8 cellular contexts compared by ENCODE assay signal in genomic region chr13:40668335-40668734, GRCh38. TPM values are rescaled to one million over a fixed set of nuclear protein-coding genes. Genes with fewer than 3 reads are reported as not detected.
DNase-seq lines count a peak whose midpoint lies in the region; ATAC-seq and TF ChIP-seq lines count a peak whose summit lies in the region.

No MANE protein-coding gene starts in this region.

- H3K9me3 ChIP-seq in A673 (ENCODE audit: low read depth, low read length, poor library complexity, severe bottlenecking), result no peaks in the 10 kb centered on the region
- H3K9me3 ChIP-seq in HCT116 (ENCODE audit: control insufficient read depth in 1 of 2, insufficient read depth in 1 of 2, low read depth in 1 of 2, low read length in 2 of 2), result no peaks in the 10 kb centered on the region
- H3K9me3 ChIP-seq in spleen, result no peaks in the 10 kb centered on the region

- no peaks in the 10 kb centered on the region for H4K20me1 ChIP-seq in HCT116 (ENCODE audit: insufficient read depth)

- H3K27me3 ChIP-seq in A673 (replicated peaks; ENCODE audit: insufficient read depth, low read depth, low read length, poor library complexity) (no peaks in the 10 kb centered on the region), HCT116 (ENCODE audit: insufficient read depth, low read length) (no peaks in the 10 kb centered on the region), spleen (replicated peaks in 1 of 7) (no peaks in the 10 kb centered on the region)

- ATAC-seq in HCT116 (no peak), Right ventricle myocardium superior (ENCODE audit: poor library complexity) (peak; percentile 0), GM21423 (IDR thresholded peaks at IDR 0.05; ENCODE audit: unreplicated experiment) (no peak), GM21786 (IDR thresholded peaks at IDR 0.05; ENCODE audit: unreplicated experiment) (no peak)
- ATAC-seq in activated CD8-positive, alpha-beta T cell treated with anti-CD3 and anti-CD28 coated beads, Interleukin-2, amount 10 ng/mL, durations not matched to agents 7 days and 5 days, result no peak

- TF ChIP-seq RAD21 in HCT116 (IDR thresholded peaks at IDR 0.05; ENCODE audit: low read depth), result peak; percentile 31

- no peaks in the 10 kb centered on the region for H3K9me3 Mint-ChIP-seq in activated CD8-positive, alpha-beta T cell treated with anti-CD3 and anti-CD28 coated beads, Interleukin-2, amount 10 ng/mL, durations not matched to agents 7 days and 5 days (ENCODE audit: insufficient read depth)

- RAD21 ChIA-PET in HCT116 (lab: Charles Lee; ENCODE audit: low non-redundant PET in 1 of 2, low total read pairs in 2 of 2, uncharacterized antibody in 2 of 2, unreplicated experiment in 2 of 2), result no interaction called here

- TF ChIP-seq CTCF in A673 (conservative IDR thresholded peaks at IDR 0.05; ENCODE audit: low read depth, low read length) (peak; percentile 72), HCT116 (IDR thresholded peaks at IDR 0.05 in 2 of 3, conservative IDR thresholded peaks at IDR 0.05 in 1 of 3; ENCODE audit: borderline replicate concordance in 1 of 3, insufficient read depth in 1 of 3, low read depth in 2 of 3, low read length in 2 of 3) (peak in 2 of 3 experiments; percentile 45 to 62; a peak in 4 of 6 replicates), spleen (IDR thresholded peaks at IDR 0.05 in 8 of 11, conservative IDR thresholded peaks at IDR 0.05 in 3 of 11) (peak in 9 of 11 experiments; percentile 9 to 62 (median 55))

- H3K27ac Mint-ChIP-seq in activated CD8-positive, alpha-beta T cell treated with anti-CD3 and anti-CD28 coated beads, Interleukin-2, amount 10 ng/mL, durations not matched to agents 7 days and 5 days, result no peak overlapping the region

- intact Hi-C loops in A673 (cut with micrococcal nuclease; ENCODE audit: unreplicated experiment) (loop anchor here (1.0 to 5.0 kb wide), 2 partner anchors 109 to 606 kb away; no protein-coding TSS in a partner anchor), HCT116 (cut with micrococcal nuclease) (loop anchor here (5.0 kb wide), 1 partner anchor 126 kb away; no protein-coding TSS in a partner anchor), Right ventricle myocardium superior (cut with DNase I) (loop anchor here (5.0 to 10.0 kb wide), 2 partner anchors 84 to 221 kb away; no protein-coding TSS in a partner anchor), spleen (cut with DNase I; ENCODE audit: low total_unique reads) (no loop called here)

- no peak overlapping the region for H3K9ac ChIP-seq in HCT116 (ENCODE audit: low read length)

- H3K36me3 ChIP-seq in A673 (ENCODE audit: insufficient read depth, low read length, poor library complexity, severe bottlenecking) (no peaks in the 10 kb centered on the region), HCT116 (ENCODE audit: control insufficient read depth in 1 of 2, insufficient read depth in 2 of 2, low read length in 2 of 2) (no peaks in the 10 kb centered on the region), spleen (no peaks in the 10 kb centered on the region)

- peaks cover 5% of the 10 kb centered on the region; the same call in 1 of the 2 replicates for H3K79me2 ChIP-seq in HCT116 (ENCODE audit: insufficient read depth, low read length)

- H3K4me1 ChIP-seq in A673 (ENCODE audit: insufficient read depth, low read length, poor library complexity, severe bottlenecking) (peaks cover 23% of the 10 kb centered on the region), HCT116 (ENCODE audit: control insufficient read depth in 1 of 2, insufficient read depth in 2 of 2, low read length in 2 of 2) (peaks cover 18 to 40% of the 10 kb centered on the region in 2 experiments), spleen (peaks cover 10 to 29% (median 21%) of the 10 kb centered on the region in 6 donors)

- H3K4me3 Mint-ChIP-seq in activated CD8-positive, alpha-beta T cell treated with anti-CD3 and anti-CD28 coated beads, Interleukin-2, amount 10 ng/mL, durations not matched to agents 7 days and 5 days, result peak overlapping the region; percentile 78

- H3K27ac ChIP-seq in A673 (ENCODE audit: low read depth, low read length, poor library complexity, severe bottlenecking) (no peak overlapping the region), HCT116 (ENCODE audit: low read depth, low read length) (no peak overlapping the region), spleen (peak overlapping the region in 6 of 8 donors; percentile 10 to 100 (median 99))

- BruUV-seq in A673 (replicated peaks; lab: Mats Ljungman, UMichigan) (no TSS peak), HCT116 (replicated peaks; lab: Mats Ljungman, UMichigan) (no TSS peak)

- POLR2A ChIA-PET in A673 (lab: Charles Lee; ENCODE audit: low non-redundant PET) (interaction anchor here (0.6 kb wide), 1 partner anchor 293 kb away, joined by 3 read pairs; no protein-coding TSS in a partner anchor), HCT116 (lab: Charles Lee) (interaction anchor here (1.4 kb wide), 1 partner anchor 10 kb away, joined by 3 read pairs; no protein-coding TSS in a partner anchor)
- POLR2A ChIA-PET in activated CD8-positive, alpha-beta T cell treated with anti-CD3 and anti-CD28 coated beads, Interleukin-2, amount 10 ng/mL, durations not matched to agents 7 days and 5 days (lab: Charles Lee), result interaction anchor here (0.7 to 1.0 kb wide), 2 partner anchors 16 to 145 kb away, joined by 3 read pairs; no protein-coding TSS in a partner anchor

- no peaks in the 10 kb centered on the region for H3K27me3 Mint-ChIP-seq in activated CD8-positive, alpha-beta T cell treated with anti-CD3 and anti-CD28 coated beads, Interleukin-2, amount 10 ng/mL, durations not matched to agents 7 days and 5 days (ENCODE audit: low read depth)

- no peak for TF ChIP-seq POLR2A in HCT116 (IDR thresholded peaks at IDR 0.05; ENCODE audit: borderline replicate concordance, extremely low read depth, insufficient read depth, insufficient read length)
- TF ChIP-seq POLR2A in spleen (IDR thresholded peaks at IDR 0.05), result no peak

- peaks cover 6% of the 10 kb centered on the region for H3K36me3 Mint-ChIP-seq in activated CD8-positive, alpha-beta T cell treated with anti-CD3 and anti-CD28 coated beads, Interleukin-2, amount 10 ng/mL, durations not matched to agents 7 days and 5 days (ENCODE audit: low read depth)

- no peak overlapping the region for H2AFZ ChIP-seq in HCT116 (ENCODE audit: low read depth, low read length, poor library complexity, severe bottlenecking)

- 37 to 47% (median 40%) methylated on average over 11 of the region's 11 CpGs for WGBS in spleen, 5 donors

- no peak overlapping the region for H3K4me2 ChIP-seq in HCT116 (ENCODE audit: low read length)

- H3K9me2 ChIP-seq in HCT116 (ENCODE audit: insufficient read depth), result no peaks in the 10 kb centered on the region

- CTCF ChIA-PET in A673 (lab: Charles Lee) (interaction anchor here (0.6 to 0.7 kb wide), 4 partner anchors 14 to 154 kb away, joined by 3 to 4 read pairs (median 4); no protein-coding TSS in a partner anchor), HCT116 (lab: Charles Lee) (interaction anchor here (0.7 kb wide), 1 partner anchor 600 kb away, joined by 3 read pairs; no protein-coding TSS in a partner anchor)
- CTCF ChIA-PET in activated CD8-positive, alpha-beta T cell treated with anti-CD3 and anti-CD28 coated beads, Interleukin-2, amount 10 ng/mL, durations not matched to agents 7 days and 5 days (lab: Charles Lee), result interaction anchor here (0.6 to 2.5 kb wide), 30 partner anchors 8 to 726 kb away, joined by 3 to 20 read pairs (median 4); no protein-coding TSS in a partner anchor

- H3K4me1 Mint-ChIP-seq in activated CD8-positive, alpha-beta T cell treated with anti-CD3 and anti-CD28 coated beads, Interleukin-2, amount 10 ng/mL, durations not matched to agents 7 days and 5 days (ENCODE audit: low read depth), result peaks cover 37% of the 10 kb centered on the region

- H3K4me3 ChIP-seq in A673 (ENCODE audit: low read depth, low read length, poor library complexity, severe bottlenecking), result no peak overlapping the region
- H3K4me3 ChIP-seq in HCT116 (replicated peaks in 1 of 2; ENCODE audit: low read depth in 1 of 2, low read length in 2 of 2), result no peak overlapping the region
- H3K4me3 ChIP-seq in spleen, result peak overlapping the region in 2 of 8 donors; percentile 87 to 89

- DNase-seq in A673 (ENCODE audit: low spot score), result peak; percentile 61
- DNase-seq in HCT116 (ENCODE audit: low read depth, low spot score), result no peak
- peak; percentile 70 for DNase-seq in activated CD8-positive, alpha-beta T cell treated with anti-CD3 and anti-CD28 coated beads, Interleukin-2, amount 10 ng/mL, durations not matched to agents 7 days and 5 days
- DNase-seq in Right ventricle myocardium superior, result peak; percentile 67
- DNase-seq in spleen, result peak; percentile 84
- DNase-seq in cerebellum (ENCODE audit: low spot score), result no peak

TF ChIP-seq in HCT116, 20 proteins besides CTCF, POLR2A, EP300 and RAD21 (continues in another document):
- TF ChIP-seq ZFX (IDR thresholded peaks at IDR 0.05) (no peak), POLR2AphosphoS5 (IDR thresholded peaks at IDR 0.05; ENCODE audit: low read depth, low read length) (no peak), MAX (IDR thresholded peaks at IDR 0.05) (no peak), SRF (IDR thresholded peaks at IDR 0.05; ENCODE audit: low read depth) (no peak), CBX3 (IDR thresholded peaks at IDR 0.05; ENCODE audit: low read depth) (no peak)

RNA-seq across cellular contexts. Expression of gene FOXO1, which starts 1.9 kb away (rescaled TPM):
- total RNA-seq in A673 (2021) (2.9 and 3.0 TPM in 2 replicates), HCT116 (2021; ENCODE audit: unreplicated experiment) (12.2 TPM), Right ventricle myocardium superior (14.4 TPM), spleen (10 to 100 TPM; 39.7 to 58.9 (median 51.2) TPM), cerebellum (5.7 TPM)
- 3.5 and 3.8 TPM in 2 replicates for polyA plus RNA-seq in HCT116 (2012)
- total RNA-seq in activated CD8-positive, alpha-beta T cell treated with anti-CD3 and anti-CD28 coated beads, Interleukin-2, amount 10 ng/mL, durations not matched to agents 7 days and 5 days, result 10 to 100 TPM; 23.1 to 24.0 TPM
- 10 to 100 TPM in 2 of 3 donors, 1 to 10 TPM in 1; 7.1 to 10.8 (median 10.4) TPM for polyA plus RNA-seq in spleen

Comparison
In these comparisons a context has a peak if more than half of its experiments do, and no peak if none do; other contexts are left out.
1. DNase-seq: peak in A673 (single experiment), activated CD8-positive, alpha-beta T cell treated with anti-CD3 and anti-CD28 coated beads, Interleukin-2, amount 10 ng/mL, durations not matched to agents 7 days and 5 days (single experiment), Right ventricle myocardium superior (single experiment) and spleen (single experiment); none in HCT116 (single experiment) and cerebellum (single experiment).
2. H3K27ac ChIP-seq: peak in spleen (6 of 8); none in A673 (single experiment) and HCT116 (single experiment).
3. Peak in every context shown above with its lines, with median percentiles within 50 percentile points of each other: CTCF ChIP-seq.